16 cellular contexts compared by ENCODE assay signal in the genomic region with DNA sequence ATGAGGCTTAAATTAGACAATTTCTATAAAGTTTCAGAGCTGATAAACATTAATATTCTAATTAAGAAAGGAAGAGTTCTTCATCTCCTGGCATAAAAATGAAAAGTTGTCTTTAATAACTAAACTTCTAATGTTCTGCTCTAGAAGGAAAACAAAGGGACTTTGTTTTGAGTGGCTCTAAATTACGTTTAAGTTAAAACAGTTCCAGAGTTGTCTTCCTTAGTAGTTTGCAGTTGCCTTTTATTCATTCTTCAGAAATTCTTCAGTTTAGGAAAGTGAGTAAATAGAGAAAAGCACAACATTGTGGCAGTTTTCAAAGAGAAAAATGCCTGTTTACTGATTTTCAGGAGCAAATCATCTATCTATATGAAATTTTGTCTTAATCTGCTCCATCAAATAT.
DNase-seq lines count a peak whose midpoint lies in the region; ATAC-seq and TF ChIP-seq lines count a peak whose summit lies in the region.
"Had no signal": no experiment of that assay in that cellular context is flagged by ENCODE, and none has a peak within 500 bp of the region (broad histone marks: within the 10 kb centered on the region; RNA-seq: fewer than 3 reads in every experiment).

No MANE protein-coding gene starts in this region.

- DNase-seq in COLO829 (ENCODE audit: low spot score), result peak; percentile 74
- DNase-seq in colonic mucosa, result no peak
- DNase-seq in smooth muscle cell (lab: John Stamatoyannopoulos, UW; ENCODE audit: unreplicated experiment), result no peak
- DNase-seq in Karpas-422, result no peak
- no peak for DNase-seq in SIG-M5 treated with dmso at 0.1 percent for 504 hours (lab: John Stamatoyannopoulos, UW; ENCODE audit: unreplicated experiment)
- DNase-seq: BE2C; Caco-2; CD4-positive, alpha-beta memory T cell; DND-41; GDM1; HFFc6 had no signal

- H4K20me1 ChIP-seq in smooth muscle cell (ENCODE audit: low read depth), result peaks cover 16% of the 10 kb centered on the region
- H4K20me1 ChIP-seq in Karpas-422 (ENCODE audit: insufficient read depth, low read depth, low read length), result no peaks in the 10 kb centered on the region

- H3K27me3 ChIP-seq in colonic mucosa, result no peaks in the 10 kb centered on the region
- H3K27me3 ChIP-seq in smooth muscle cell (ENCODE audit: low read depth), result no peaks in the 10 kb centered on the region
- H3K27me3 ChIP-seq in Karpas-422 (ENCODE audit: low read length), result no peaks in the 10 kb centered on the region
- H3K27me3 ChIP-seq: BE2C had no signal

- H3K4me2 ChIP-seq in smooth muscle cell, result no peak overlapping the region
- no peak overlapping the region for H3K4me2 ChIP-seq in Karpas-422 (ENCODE audit: low read depth, low read length, poor library complexity, severe bottlenecking)
- H3K4me2 ChIP-seq: A549 had no signal

- H3K4me3 ChIP-seq in colonic mucosa (no peak overlapping the region), smooth muscle cell (no peak overlapping the region), Karpas-422 (ENCODE audit: low read length) (no peak overlapping the region)
- H3K4me3 ChIP-seq: A549 had no signal

- H3K9ac ChIP-seq in colonic mucosa (ENCODE audit: low read depth in 2 of 2, low read length in 2 of 2) (no peak overlapping the region), smooth muscle cell (ENCODE audit: low read depth) (no peak overlapping the region), Karpas-422 (ENCODE audit: low read length) (no peak overlapping the region)

- intact Hi-C loops in colonic mucosa (cut with DNase I), result no loop called here

- no peak overlapping the region for H2AFZ ChIP-seq in smooth muscle cell (ENCODE audit: low read depth)
- no peak overlapping the region for H2AFZ ChIP-seq in Karpas-422 (ENCODE audit: low read length)

- TF ChIP-seq CTCF in 22Rv1 (IDR thresholded peaks at IDR 0.05), result no peak
- no peak for TF ChIP-seq CTCF in colonic mucosa (IDR thresholded peaks at IDR 0.05)
- TF ChIP-seq CTCF in smooth muscle cell (IDR thresholded peaks at IDR 0.05; ENCODE audit: borderline replicate concordance, insufficient read depth, poor library complexity, severe bottlenecking), result no peak

- H3K27ac ChIP-seq in 22Rv1 (peak overlapping the region; percentile 11; the same call in 1 of the 2 replicates), colonic mucosa (peak overlapping the region; percentile 42), smooth muscle cell (ENCODE audit: low read depth) (peak overlapping the region; percentile 32), Karpas-422 (ENCODE audit: low read length) (no peak overlapping the region)
- H3K27ac ChIP-seq: A549, C4-2B, HL-60 had no signal

- H3K9me3 ChIP-seq in colonic mucosa (no peaks in the 10 kb centered on the region), smooth muscle cell (replicated peaks; ENCODE audit: low read depth) (no peaks in the 10 kb centered on the region), Karpas-422 (ENCODE audit: low read length) (no peaks in the 10 kb centered on the region)
- H3K9me3 ChIP-seq: A549, BE2C, Caco-2 had no signal

- no peaks in the 10 kb centered on the region for H3K36me3 ChIP-seq in colonic mucosa
- peaks cover 39% of the 10 kb centered on the region for H3K36me3 ChIP-seq in smooth muscle cell (ENCODE audit: low read depth)
- H3K36me3 ChIP-seq in Karpas-422 (ENCODE audit: insufficient read depth, low read length), result peaks cover 48% of the 10 kb centered on the region

- no peaks in the 10 kb centered on the region for H3K9me2 ChIP-seq in Karpas-422 (replicated peaks; ENCODE audit: insufficient read depth, low read length)

- 71% methylated on average over 1 of the region's 1 CpG for WGBS in smooth muscle cell (ENCODE audit: low lambda C conversion rate)

- H3K4me1 ChIP-seq in colonic mucosa, result no peaks in the 10 kb centered on the region
- H3K4me1 ChIP-seq in smooth muscle cell (ENCODE audit: low read depth), result no peaks in the 10 kb centered on the region
- H3K4me1 ChIP-seq in Karpas-422 (ENCODE audit: low read length), result peaks cover 7% of the 10 kb centered on the region
- H3K4me1 ChIP-seq: A549, BE2C, Caco-2 had no signal

- ATAC-seq in HG03025 (IDR thresholded peaks at IDR 0.05; ENCODE audit: low FRiP score, unreplicated experiment), result no peak
- ATAC-seq: A549 had no signal

- peaks cover 4% of the 10 kb centered on the region for H3K79me2 ChIP-seq in smooth muscle cell (ENCODE audit: low read depth)
- 0 out of 2 replicates have a peak, but pooled peaks cover 3% of the 10 kb centered on the region for H3K79me2 ChIP-seq in Karpas-422 (ENCODE audit: low read length)

- H3F3A ChIP-seq in smooth muscle cell (ENCODE audit: low read depth), result peaks cover 14% of the 10 kb centered on the region
